Comparison of ENCODE assay signal across 8 cellular contexts in genomic region chr1:246784621-246785535, GRCh38.
DNase-seq lines count a peak whose midpoint lies in the region; ATAC-seq and TF ChIP-seq lines count a peak whose summit lies in the region.

No MANE protein-coding gene starts in this region.

- H3K27me3 ChIP-seq in breast epithelium: no peaks in the 10 kb centered on the region

- DNase-seq in activated CD4-positive, alpha-beta T cell treated with anti-CD3 and anti-CD28 coated beads, Interleukin-2, amount 10 ng/mL, durations not matched to agents 24 days and 14 days: peak; percentile 69
- DNase-seq in activated CD4-positive, alpha-beta T cell treated with anti-CD3 and anti-CD28 coated beads, Interleukin-2, amount 50 U/mL, for 48 hours: no peak
- DNase-seq in breast epithelium (ENCODE audit: low spot score in 2 of 2) (no peak), osteocyte (ENCODE audit: extremely low spot score, unreplicated experiment) (no peak), NCI-H146 treated with DMSO at 0.1 percent for 48 hours (lab: John Stamatoyannopoulos, UW; ENCODE audit: unreplicated experiment) (no peak)

- H3K9me3 Mint-ChIP-seq in activated CD4-positive, alpha-beta T cell treated with anti-CD3 and anti-CD28 coated beads, Interleukin-2, amount 10 ng/mL, durations not matched to agents 24 days and 14 days: no peaks in the 10 kb centered on the region
- H3K9me3 Mint-ChIP-seq in osteocyte (ENCODE audit: unreplicated experiment): no peaks in the 10 kb centered on the region

- H3K4me3 Mint-ChIP-seq in activated CD4-positive, alpha-beta T cell treated with anti-CD3 and anti-CD28 coated beads, Interleukin-2, amount 10 ng/mL, durations not matched to agents 24 days and 14 days: peak overlapping the region; percentile 59
- H3K4me3 Mint-ChIP-seq in osteocyte (ENCODE audit: unreplicated experiment): peak overlapping the region; percentile 36

- no peak for TF ChIP-seq POLR2A in breast epithelium (IDR thresholded peaks at IDR 0.05)

- H3K9me3 ChIP-seq in breast epithelium: no peaks in the 10 kb centered on the region

- no peak for TF ChIP-seq CTCF in breast epithelium (IDR thresholded peaks at IDR 0.05)
- no peak for TF ChIP-seq CTCF in osteocyte (IDR thresholded peaks at IDR 0.05)

- no peaks in the 10 kb centered on the region for H3K36me3 Mint-ChIP-seq in activated CD4-positive, alpha-beta T cell treated with anti-CD3 and anti-CD28 coated beads, Interleukin-2, amount 10 ng/mL, durations not matched to agents 24 days and 14 days (ENCODE audit: low read depth)
- H3K36me3 Mint-ChIP-seq in osteocyte (ENCODE audit: unreplicated experiment): peaks cover 14% of the 10 kb centered on the region

- ATAC-seq in HG03432 (IDR thresholded peaks at IDR 0.05; ENCODE audit: unreplicated experiment) (peak; percentile 77), HG03045 (IDR thresholded peaks at IDR 0.05; ENCODE audit: unreplicated experiment) (no peak), HG03097 (IDR thresholded peaks at IDR 0.05; ENCODE audit: low FRiP score, unreplicated experiment) (no peak)

- H3K27me3 Mint-ChIP-seq in activated CD4-positive, alpha-beta T cell treated with anti-CD3 and anti-CD28 coated beads, Interleukin-2, amount 10 ng/mL, durations not matched to agents 24 days and 14 days: no peaks in the 10 kb centered on the region
- H3K27me3 Mint-ChIP-seq in osteocyte (ENCODE audit: unreplicated experiment): no peaks in the 10 kb centered on the region

- no peaks in the 10 kb centered on the region for H3K36me3 ChIP-seq in breast epithelium

- H3K27ac ChIP-seq in breast epithelium: peak overlapping the region in 1 of 2 donors; percentile 38

- H3K4me1 ChIP-seq in breast epithelium: no peaks in the 10 kb centered on the region

- H3K4me1 Mint-ChIP-seq in activated CD4-positive, alpha-beta T cell treated with anti-CD3 and anti-CD28 coated beads, Interleukin-2, amount 10 ng/mL, durations not matched to agents 24 days and 14 days: peaks cover 14% of the 10 kb centered on the region
- peaks cover 39% of the 10 kb centered on the region for H3K4me1 Mint-ChIP-seq in osteocyte (ENCODE audit: unreplicated experiment)

- intact Hi-C loops in activated CD4-positive, alpha-beta T cell treated with anti-CD3 and anti-CD28 coated beads, Interleukin-2, amount 10 ng/mL, durations not matched to agents 24 days and 14 days (cut with micrococcal nuclease): no loop called here
- intact Hi-C loops in breast epithelium (cut with DNase I; ENCODE audit: low total_unique reads): no loop called here

- peak overlapping the region in 2 of 3 donors; percentile 10 to 49 for H3K4me3 ChIP-seq in breast epithelium

- H3K27ac Mint-ChIP-seq in activated CD4-positive, alpha-beta T cell treated with anti-CD3 and anti-CD28 coated beads, Interleukin-2, amount 10 ng/mL, durations not matched to agents 24 days and 14 days: no peak overlapping the region
- H3K27ac Mint-ChIP-seq in osteocyte (ENCODE audit: unreplicated experiment): peak overlapping the region; percentile 75
